ENCODE assay signal across 24 cellular contexts in genomic region chr19:49800771-49801170, GRCh38. TPM values are rescaled to one million over a fixed set of nuclear protein-coding genes. Genes with fewer than 3 reads are reported as not detected.
"Had no signal": no experiment of that assay in that cellular context is flagged by ENCODE, and none has a peak within 500 bp of the region (broad histone marks: within the 10 kb centered on the region; RNA-seq: fewer than 3 reads in every experiment).

No MANE protein-coding gene starts in this region.

- H3K4me3 Mint-ChIP-seq: effector memory CD8-positive, alpha-beta T cell; immature natural killer cell; naive thymus-derived CD8-positive, alpha-beta T cell; neural progenitor cell; stimulated activated memory B cell treated with anti-CD40 and anti-IgM and Interleukin-4, amounts not matched to agents 10 μg/mL and 1 μg/mL and 100 μg/mL, for 72 hours; stimulated activated naive CD8-positive, alpha-beta T cell treated with anti-CD3 and anti-CD28 coated beads, Interleukin-15, Interleukin-2, amounts not matched to agents 100 ng/mL and 50 ng/mL, for 24 hours had no signal

- H3K27ac ChIP-seq: lower lobe of right lung, neural progenitor cell, ovary, psoas muscle, upper lobe of right lung had no signal

- H3K4me2 ChIP-seq: neural progenitor cell had no signal

- H3K9me3 ChIP-seq: esophagus squamous epithelium, lower lobe of right lung, ovary, psoas muscle, sigmoid colon, transverse colon, upper lobe of right lung, uterus had no signal

- H3K9me3 Mint-ChIP-seq: effector memory CD8-positive, alpha-beta T cell; immature natural killer cell; naive thymus-derived CD8-positive, alpha-beta T cell; neural progenitor cell; stimulated activated memory B cell treated with anti-CD40 and anti-IgM and Interleukin-4, amounts not matched to agents 10 μg/mL and 1 μg/mL and 100 μg/mL, for 72 hours; stimulated activated naive CD8-positive, alpha-beta T cell treated with anti-CD3 and anti-CD28 coated beads, Interleukin-15, Interleukin-2, amounts not matched to agents 100 ng/mL and 50 ng/mL, for 24 hours had no signal

- H3K4me1 Mint-ChIP-seq: naive thymus-derived CD8-positive, alpha-beta T cell; stimulated activated memory B cell treated with anti-CD40 and anti-IgM and Interleukin-4, amounts not matched to agents 10 μg/mL and 1 μg/mL and 100 μg/mL, for 72 hours had no signal

- H3K4me1 ChIP-seq: lower lobe of right lung, psoas muscle, upper lobe of right lung had no signal

- H3K27me3 Mint-ChIP-seq: effector memory CD8-positive, alpha-beta T cell; naive thymus-derived CD8-positive, alpha-beta T cell; stimulated activated memory B cell treated with anti-CD40 and anti-IgM and Interleukin-4, amounts not matched to agents 10 μg/mL and 1 μg/mL and 100 μg/mL, for 72 hours; stimulated activated naive CD8-positive, alpha-beta T cell treated with anti-CD3 and anti-CD28 coated beads, Interleukin-15, Interleukin-2, amounts not matched to agents 100 ng/mL and 50 ng/mL, for 24 hours had no signal

- H3K27me3 ChIP-seq: esophagus squamous epithelium, neural progenitor cell, ovary, sigmoid colon, transverse colon, upper lobe of right lung, uterus had no signal

- H3K9ac ChIP-seq: neural progenitor cell had no signal

- H3K36me3 ChIP-seq: neural progenitor cell, ovary, uterus had no signal

- ATAC-seq: effector memory CD8-positive, alpha-beta T cell; lower lobe of right lung; naive thymus-derived CD8-positive, alpha-beta T cell; psoas muscle had no signal

- H3K27ac Mint-ChIP-seq: effector memory CD8-positive, alpha-beta T cell; naive thymus-derived CD8-positive, alpha-beta T cell; neural progenitor cell; stimulated activated memory B cell treated with anti-CD40 and anti-IgM and Interleukin-4, amounts not matched to agents 10 μg/mL and 1 μg/mL and 100 μg/mL, for 72 hours; stimulated activated naive CD8-positive, alpha-beta T cell treated with anti-CD3 and anti-CD28 coated beads, Interleukin-15, Interleukin-2, amounts not matched to agents 100 ng/mL and 50 ng/mL, for 24 hours had no signal

- H2AFZ ChIP-seq: neural progenitor cell had no signal

- H3K4me3 ChIP-seq: lower lobe of right lung, neural progenitor cell, ovary, psoas muscle, upper lobe of right lung had no signal

- DNase-seq: effector memory CD8-positive, alpha-beta T cell; erythroblast; esophagus squamous epithelium; foreskin melanocyte; hypothalamus; immature natural killer cell; islet precursor cell; left ventricle myocardium superior; lower lobe of right lung; naive thymus-derived CD8-positive, alpha-beta T cell; nucleus accumbens; psoas muscle; sigmoid colon; stimulated activated CD4-positive, alpha-beta T cell treated with anti-CD3 and anti-CD28 coated beads, Interleukin-4, amount 100 ng/mL, for 4 hours; transverse colon; upper lobe of right lung had no signal

RNA-seq across cellular contexts. Expression of gene TSKS, which starts 37.7 kb away (rescaled TPM):
- total RNA-seq: dermis microvascular lymphatic vessel endothelial cell, esophagus squamous epithelium, myocyte, renal cortical epithelial cell had no signal
